ENCODE assay signal across 15 cellular contexts in the genomic region with DNA sequence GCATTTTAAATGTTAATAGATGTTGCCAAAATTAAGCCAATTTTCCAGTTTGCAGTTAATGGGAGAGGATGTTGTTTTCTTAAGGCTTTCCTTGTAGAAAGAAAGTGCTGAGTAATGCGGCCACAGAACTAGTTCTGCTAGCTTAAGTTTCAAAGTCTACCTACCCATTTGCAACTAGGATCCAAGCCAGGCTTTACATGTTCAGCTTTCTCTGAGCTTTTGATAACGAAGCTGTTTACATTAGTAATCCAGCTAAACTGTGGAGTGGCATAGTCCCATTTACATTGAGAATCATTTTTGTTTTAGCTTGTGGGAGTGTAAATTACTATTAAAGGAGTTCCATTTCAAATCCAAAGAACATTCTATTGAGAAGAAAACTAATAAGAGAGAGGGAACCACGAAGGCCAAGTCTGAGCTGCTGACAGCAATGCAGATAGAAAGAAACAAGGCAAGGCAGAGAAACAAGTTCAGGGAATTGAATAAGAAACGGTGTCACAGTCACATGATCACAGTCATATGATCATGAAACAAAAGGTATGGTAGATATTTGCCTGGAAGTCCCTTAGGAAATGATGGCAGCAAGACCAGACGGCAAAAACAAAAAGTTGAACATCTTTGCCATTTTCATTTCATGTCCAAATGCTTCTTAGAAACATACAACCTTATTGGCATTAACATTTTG.
DNase-seq lines count a peak whose midpoint lies in the region; ATAC-seq and TF ChIP-seq lines count a peak whose summit lies in the region.
"Had no signal": no experiment of that assay in that cellular context is flagged by ENCODE, and none has a peak within 500 bp of the region (broad histone marks: within the 10 kb centered on the region; RNA-seq: fewer than 3 reads in every experiment).

No MANE protein-coding gene starts in this region.

- H3K9me2 ChIP-seq in HCT116 (ENCODE audit: insufficient read depth), result 0 out of 2 replicates have a peak, but pooled peaks cover 5% of the 10 kb centered on the region

- H3K9me3 Mint-ChIP-seq in stimulated activated memory B cell treated with anti-CD40 and anti-IgM and Interleukin-4, amounts not matched to agents 10 μg/mL and 1 μg/mL and 100 μg/mL, for 72 hours, result no peaks in the 10 kb centered on the region
- H3K9me3 Mint-ChIP-seq: activated T-cell treated with anti-CD3 and anti-CD28 coated beads, Interleukin-2, amount 50 U/mL, for 4 hours; CD8-positive, alpha-beta T cell; nephron progenitor cell; stimulated activated naive CD8-positive, alpha-beta T cell treated with anti-CD3 and anti-CD28 coated beads, Interleukin-15, amount 100 ng/mL, for 72 hours had no signal

- BruUV-seq in HCT116 (replicated peaks; lab: Mats Ljungman, UMichigan), result no TSS peak

- no peak for ATAC-seq in HCT116
- ATAC-seq in stimulated activated memory B cell treated with anti-CD40 and anti-IgM and Interleukin-4, amounts not matched to agents 10 μg/mL and 1 μg/mL and 100 μg/mL, for 72 hours, result no peak
- ATAC-seq: activated T-cell treated with anti-CD3 and anti-CD28 coated beads, Interleukin-2, amount 50 U/mL, for 4 hours; CD8-positive, alpha-beta T cell; Panc1; stimulated activated naive CD8-positive, alpha-beta T cell treated with anti-CD3 and anti-CD28 coated beads, Interleukin-15, amount 100 ng/mL, for 72 hours had no signal

- no peak overlapping the region for H3K4me2 ChIP-seq in HCT116 (ENCODE audit: low read length)

- no peaks in the 10 kb centered on the region for H4K20me1 ChIP-seq in HCT116 (ENCODE audit: insufficient read depth)

- H3K27ac Mint-ChIP-seq in stimulated activated memory B cell treated with anti-CD40 and anti-IgM and Interleukin-4, amounts not matched to agents 10 μg/mL and 1 μg/mL and 100 μg/mL, for 72 hours, result no peak overlapping the region
- H3K27ac Mint-ChIP-seq: CD8-positive, alpha-beta T cell; nephron progenitor cell; stimulated activated naive CD8-positive, alpha-beta T cell treated with anti-CD3 and anti-CD28 coated beads, Interleukin-15, amount 100 ng/mL, for 72 hours had no signal

- TF ChIP-seq POLR2A in HCT116 (IDR thresholded peaks at IDR 0.05; ENCODE audit: borderline replicate concordance, extremely low read depth, insufficient read depth, insufficient read length) (no peak), prostate gland (IDR thresholded peaks at IDR 0.05) (no peak)

- H3K27me3 Mint-ChIP-seq in stimulated activated memory B cell treated with anti-CD40 and anti-IgM and Interleukin-4, amounts not matched to agents 10 μg/mL and 1 μg/mL and 100 μg/mL, for 72 hours, result no peaks in the 10 kb centered on the region

- CTCF ChIA-PET in HCT116 (lab: Charles Lee), result interaction anchor here (1.0 to 1.1 kb wide), 2 partner anchors 42 to 771 kb away, joined by 3 read pairs; no protein-coding TSS in a partner anchor

- peaks cover 6 to 23% of the 10 kb centered on the region in 2 experiments; a peak in 3 of 4 replicates for H3K4me1 ChIP-seq in HCT116 (ENCODE audit: control insufficient read depth in 1 of 2, insufficient read depth in 2 of 2, low read length in 2 of 2)
- H3K4me1 ChIP-seq in prostate gland (replicated peaks), result peaks cover 11% of the 10 kb centered on the region

- no peak overlapping the region for H3K4me3 Mint-ChIP-seq in stimulated activated memory B cell treated with anti-CD40 and anti-IgM and Interleukin-4, amounts not matched to agents 10 μg/mL and 1 μg/mL and 100 μg/mL, for 72 hours
- H3K4me3 Mint-ChIP-seq: activated T-cell treated with anti-CD3 and anti-CD28 coated beads, Interleukin-2, amount 50 U/mL, for 4 hours; CD8-positive, alpha-beta T cell; nephron progenitor cell; stimulated activated naive CD8-positive, alpha-beta T cell treated with anti-CD3 and anti-CD28 coated beads, Interleukin-15, amount 100 ng/mL, for 72 hours had no signal

- no peak overlapping the region for H3K4me3 ChIP-seq in HCT116 (replicated peaks in 1 of 2; ENCODE audit: low read depth in 1 of 2, low read length in 2 of 2)
- no peak overlapping the region for H3K4me3 ChIP-seq in fibroblast of pulmonary artery (replicated peaks; ENCODE audit: low read depth, low read length)
- no peak overlapping the region for H3K4me3 ChIP-seq in prostate gland
- H3K4me3 ChIP-seq: coronary artery had no signal

- POLR2A ChIA-PET in HCT116 (lab: Charles Lee), result no interaction called here

- H3K27ac ChIP-seq in HCT116 (ENCODE audit: low read depth, low read length), result no peak overlapping the region
- H3K27ac ChIP-seq in prostate gland, result peak overlapping the region; percentile 12 to 62
- H3K27ac ChIP-seq in caudate nucleus (ENCODE audit: low read depth, low read length), result no peak overlapping the region
- H3K27ac ChIP-seq: coronary artery had no signal

- RAD21 ChIA-PET in HCT116 (lab: Charles Lee; ENCODE audit: low non-redundant PET in 1 of 2, low total read pairs in 2 of 2, uncharacterized antibody in 2 of 2, unreplicated experiment in 2 of 2), result no interaction called here

- no peaks in the 10 kb centered on the region for H3K36me3 Mint-ChIP-seq in stimulated activated memory B cell treated with anti-CD40 and anti-IgM and Interleukin-4, amounts not matched to agents 10 μg/mL and 1 μg/mL and 100 μg/mL, for 72 hours
- H3K36me3 Mint-ChIP-seq: CD8-positive, alpha-beta T cell had no signal

- H3K9ac ChIP-seq in HCT116 (ENCODE audit: low read length), result no peak overlapping the region

- DNase-seq in HCT116 (ENCODE audit: low read depth, low spot score) (no peak), RPMI8226 (peak; percentile 17), fibroblast of pulmonary artery (ENCODE audit: low read depth) (peak; percentile 40), prostate gland (ENCODE audit: low spot score) (peak; percentile 52), dedifferentiated amniotic fluid mesenchymal stem cell (ENCODE audit: extremely low spot score) (no peak), caudate nucleus (lab: John Stamatoyannopoulos, UW) (no peak)
- DNase-seq in activated effector memory CD4-positive, alpha-beta T cell treated with Interleukin-2 at 50 U/mL for 16 hours, result no peak
- DNase-seq: activated T-cell treated with anti-CD3 and anti-CD28 coated beads, Interleukin-2, amount 50 U/mL, for 4 hours; CD8-positive, alpha-beta T cell; NCI-H146; nephron progenitor cell; stimulated activated naive CD8-positive, alpha-beta T cell treated with anti-CD3 and anti-CD28 coated beads, Interleukin-15, amount 100 ng/mL, for 72 hours had no signal

- no peaks in the 10 kb centered on the region for H3K27me3 ChIP-seq in HCT116 (ENCODE audit: insufficient read depth, low read length)
- no peaks in the 10 kb centered on the region for H3K27me3 ChIP-seq in prostate gland (replicated peaks; ENCODE audit: insufficient read depth)

- intact Hi-C loops in HCT116 (cut with micrococcal nuclease), result no loop called here
- intact Hi-C loops in prostate gland (cut with DNase I), result loop anchor here (10.0 kb wide), 1 partner anchor 859 kb away; no protein-coding TSS in a partner anchor

- H2AFZ ChIP-seq in HCT116 (ENCODE audit: low read depth, low read length, poor library complexity, severe bottlenecking), result peak overlapping the region; percentile 14

- no peak for TF ChIP-seq CTCF in HCT116 (IDR thresholded peaks at IDR 0.05 in 2 of 3, conservative IDR thresholded peaks at IDR 0.05 in 1 of 3; ENCODE audit: borderline replicate concordance in 1 of 3, insufficient read depth in 1 of 3, low read depth in 2 of 3, low read length in 2 of 3)
- no peak for TF ChIP-seq CTCF in fibroblast of pulmonary artery (IDR thresholded peaks at IDR 0.05; ENCODE audit: low read length, missing control alignments)
- no peak for TF ChIP-seq CTCF in prostate gland (IDR thresholded peaks at IDR 0.05)

- H3K9me3 ChIP-seq in HCT116 (ENCODE audit: control insufficient read depth in 1 of 2, insufficient read depth in 1 of 2, low read depth in 1 of 2, low read length in 2 of 2), result no peaks in the 10 kb centered on the region
- H3K9me3 ChIP-seq in prostate gland, result no peaks in the 10 kb centered on the region

- H3K79me2 ChIP-seq in HCT116 (ENCODE audit: insufficient read depth, low read length), result no peaks in the 10 kb centered on the region

- no peaks in the 10 kb centered on the region for H3K4me1 Mint-ChIP-seq in stimulated activated memory B cell treated with anti-CD40 and anti-IgM and Interleukin-4, amounts not matched to agents 10 μg/mL and 1 μg/mL and 100 μg/mL, for 72 hours
- H3K4me1 Mint-ChIP-seq: stimulated activated naive CD8-positive, alpha-beta T cell treated with anti-CD3 and anti-CD28 coated beads, Interleukin-15, amount 100 ng/mL, for 72 hours had no signal

- no peaks in the 10 kb centered on the region for H3K36me3 ChIP-seq in HCT116 (ENCODE audit: control insufficient read depth in 1 of 2, insufficient read depth in 2 of 2, low read length in 2 of 2)
- H3K36me3 ChIP-seq in prostate gland, result no peaks in the 10 kb centered on the region

- WGBS in prostate gland, result 46% methylated on average over 5 of the region's 5 CpGs

- no peak for TF ChIP-seq RAD21 in HCT116 (IDR thresholded peaks at IDR 0.05; ENCODE audit: low read depth)

TF ChIP-seq in HCT116, 20 proteins besides CTCF, POLR2A, EP300 and RAD21:
- TF ChIP-seq FOSL1 (IDR thresholded peaks at IDR 0.05; ENCODE audit: low read depth), result no peak
- TF ChIP-seq SRF (IDR thresholded peaks at IDR 0.05; ENCODE audit: low read depth), result no peak
- no peak for TF ChIP-seq JUND (IDR thresholded peaks at IDR 0.05)
TF ChIP-seq in HCT116: peak in this region for 0.

Comparison
In these comparisons a context has a peak if more than half of its experiments do, and no peak if none do; other contexts are left out.
1. DNase-seq: peak in RPMI8226 (single experiment), fibroblast of pulmonary artery (single experiment) and prostate gland (single experiment); none in HCT116 (single experiment), activated effector memory CD4-positive, alpha-beta T cell treated with Interleukin-2 at 50 U/mL for 16 hours (single experiment), dedifferentiated amniotic fluid mesenchymal stem cell (single experiment) and caudate nucleus (0 of 61).
2. H3K27ac ChIP-seq: peak in prostate gland (2 of 2); none in HCT116 (single experiment) and caudate nucleus (single experiment).